ENCODE assay signal across 19 cellular contexts in the genomic region with DNA sequence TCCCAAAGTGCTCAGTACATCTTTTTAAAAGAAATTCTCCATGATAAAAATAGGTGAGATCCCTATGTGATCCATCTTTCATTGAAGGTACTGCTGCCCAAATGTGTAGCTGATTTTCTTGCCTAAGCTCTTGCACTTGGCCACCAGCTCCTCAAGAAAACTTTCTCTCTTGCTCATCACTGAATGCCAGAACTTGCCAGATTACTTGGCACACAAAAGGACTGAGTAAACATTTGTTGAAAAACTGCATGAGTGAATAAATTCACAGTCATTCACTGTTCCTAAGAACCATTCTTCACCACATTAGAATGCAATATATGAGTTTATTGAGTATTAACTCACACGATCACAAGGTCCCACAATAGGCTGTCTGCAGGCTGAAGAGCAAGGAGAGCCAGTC.
DNase-seq lines count a peak whose midpoint lies in the region; ATAC-seq and TF ChIP-seq lines count a peak whose summit lies in the region.
"Had no signal": no experiment of that assay in that cellular context is flagged by ENCODE, and none has a peak within 500 bp of the region (broad histone marks: within the 10 kb centered on the region; RNA-seq: fewer than 3 reads in every experiment).

No MANE protein-coding gene starts in this region.

- H4K20me1 ChIP-seq in PC-3 (ENCODE audit: low read length) (no peaks in the 10 kb centered on the region), osteoblast (ENCODE audit: insufficient read depth, low read length) (no peaks in the 10 kb centered on the region), Karpas-422 (ENCODE audit: insufficient read depth, low read depth, low read length) (no peaks in the 10 kb centered on the region)
- H4K20me1 ChIP-seq: BLaER1 had no signal

- BruUV-seq in PC-3 (replicated peaks; lab: Mats Ljungman, UMichigan) = no TSS peak

- intact Hi-C loops in PC-3 (cut with micrococcal nuclease) = loop anchor here (1.0 to 5.0 kb wide), 3 partner anchors 64 to 191 kb away; no protein-coding TSS in a partner anchor

- no peak overlapping the region for H2AFZ ChIP-seq in PC-3 (ENCODE audit: low read length)
- no peak overlapping the region for H2AFZ ChIP-seq in osteoblast (ENCODE audit: low read length)
- H2AFZ ChIP-seq in Karpas-422 (ENCODE audit: low read length) = no peak overlapping the region

- no peaks in the 10 kb centered on the region for H3K9me2 ChIP-seq in PC-3 (replicated peaks; ENCODE audit: low read length)
- H3K9me2 ChIP-seq in Karpas-422 (replicated peaks; ENCODE audit: insufficient read depth, low read length) = no peaks in the 10 kb centered on the region

- H3K9me3 ChIP-seq in PC-3 (ENCODE audit: low read length) (no peaks in the 10 kb centered on the region), osteoblast (ENCODE audit: low read depth, low read length) (no peaks in the 10 kb centered on the region), Karpas-422 (ENCODE audit: low read length) (no peaks in the 10 kb centered on the region)
- H3K9me3 ChIP-seq: ascending aorta, BLaER1 had no signal

- POLR2A ChIA-PET in PC-3 (lab: Charles Lee; ENCODE audit: unreplicated experiment) = no interaction called here

- H3K9ac ChIP-seq in PC-3 (ENCODE audit: low read length) (no peak overlapping the region), Karpas-422 (ENCODE audit: low read length) (no peak overlapping the region)
- H3K9ac ChIP-seq: BLaER1 had no signal

- H3F3A ChIP-seq in PC-3 (ENCODE audit: low read length, unreplicated experiment) = peaks cover 5% of the 10 kb centered on the region

- DNase-seq in GM03348 (ENCODE audit: low spot score) (peak; percentile 48), PC-3 (peak; percentile 95), epithelial cell of prostate (ENCODE audit: low read depth, low spot score) (peak; percentile 78), osteoblast (ENCODE audit: insufficient read length, low spot score, missing footprints) (peak; percentile 79), T-helper 1 cell (no peak), cortex of kidney (lab: John Stamatoyannopoulos, UW) (no peak), Karpas-422 (no peak)
- DNase-seq: activated CD8-positive, alpha-beta memory T cell treated with anti-CD3 and anti-CD28 coated beads, Interleukin-2, amount 50 U/mL, for 48 hours; activated naive CD4-positive, alpha-beta T cell; H9; NCI-H2029 treated with DMSO at 0.1 percent for 48 hours; NCI-H446 treated with DMSO at 0.1 percent for 48 hours; small intestine; stimulated activated CD4-positive, alpha-beta T cell treated with anti-CD3 and anti-CD28 coated beads, Interleukin-2, amount 100 ng/mL, for 48 hours; stimulated activated naive CD8-positive, alpha-beta T cell treated with anti-CD3 and anti-CD28 coated beads, Interleukin-15, amount 100 ng/mL, for 72 hours; trophoblast cell had no signal

- H3K4me3 ChIP-seq in PC-3 (ENCODE audit: low read length) = no peak overlapping the region
- no peak overlapping the region for H3K4me3 ChIP-seq in osteoblast (ENCODE audit: insufficient read depth, low read length)
- no peak overlapping the region for H3K4me3 ChIP-seq in Karpas-422 (ENCODE audit: low read length)
- H3K4me3 ChIP-seq: ascending aorta, BLaER1 had no signal

- H3K4me1 ChIP-seq in PC-3 (ENCODE audit: insufficient read depth, low read length) (peaks cover 47% of the 10 kb centered on the region), osteoblast (ENCODE audit: insufficient read depth, low read length) (peaks cover 48% of the 10 kb centered on the region), Karpas-422 (ENCODE audit: low read length) (peaks cover 9% of the 10 kb centered on the region)

- no peak for TF ChIP-seq CTCF in PC-3 (conservative IDR thresholded peaks at IDR 0.05; ENCODE audit: low read depth, low read length)
- TF ChIP-seq CTCF in osteoblast (IDR thresholded peaks at IDR 0.05; ENCODE audit: extremely low read depth, low read depth, low read length) = no peak

- H3K27ac ChIP-seq in PC-3 (ENCODE audit: low read length) = peak overlapping the region; percentile 65
- H3K27ac ChIP-seq in epithelial cell of prostate = peak overlapping the region; percentile 42
- H3K27ac ChIP-seq in osteoblast (ENCODE audit: low read depth, low read length) = peak overlapping the region; percentile 55
- no peak overlapping the region for H3K27ac ChIP-seq in Karpas-422 (ENCODE audit: low read length)
- H3K27ac ChIP-seq: ascending aorta, BLaER1 had no signal

- CTCF ChIA-PET in PC-3 (lab: Charles Lee) = interaction anchor here (1.5 kb wide), 1 partner anchor 64 kb away, joined by 3 read pairs; no protein-coding TSS in a partner anchor

- peak; percentile 49 for ATAC-seq in PC-3
- ATAC-seq in GM21447 (IDR thresholded peaks at IDR 0.05; ENCODE audit: unreplicated experiment) = no peak
- ATAC-seq: stimulated activated naive CD8-positive, alpha-beta T cell treated with anti-CD3 and anti-CD28 coated beads, Interleukin-15, amount 100 ng/mL, for 72 hours had no signal

- H3K27me3 ChIP-seq in PC-3 (ENCODE audit: low read length) (no peaks in the 10 kb centered on the region), osteoblast (ENCODE audit: insufficient read depth, low read length) (peaks cover 6% of the 10 kb centered on the region), Karpas-422 (ENCODE audit: low read length) (no peaks in the 10 kb centered on the region)
- H3K27me3 ChIP-seq: ascending aorta had no signal

- H3K36me3 ChIP-seq in PC-3 (ENCODE audit: low read depth, low read length) (no peaks in the 10 kb centered on the region), osteoblast (ENCODE audit: insufficient read depth, low read length) (no peaks in the 10 kb centered on the region), Karpas-422 (ENCODE audit: insufficient read depth, low read length) (no peaks in the 10 kb centered on the region)
- H3K36me3 ChIP-seq: ascending aorta, BLaER1 had no signal

- H3K79me2 ChIP-seq in PC-3 (ENCODE audit: low read length) = no peaks in the 10 kb centered on the region
- H3K79me2 ChIP-seq in osteoblast (ENCODE audit: insufficient read depth, low read length) = no peaks in the 10 kb centered on the region
- H3K79me2 ChIP-seq in Karpas-422 (ENCODE audit: low read length) = no peaks in the 10 kb centered on the region

- H3K4me2 ChIP-seq in PC-3 (ENCODE audit: low read length) (0 out of 2 replicates have a peak overlapping the region, but pooled peaks have one; percentile 9), osteoblast (ENCODE audit: insufficient read depth, low read length) (no peak overlapping the region), Karpas-422 (ENCODE audit: low read depth, low read length, poor library complexity, severe bottlenecking) (no peak overlapping the region)
- H3K4me2 ChIP-seq: BLaER1 had no signal

Comparison
In these comparisons a context has a peak if more than half of its experiments do, and no peak if none do; other contexts are left out.
1. DNase-seq: peak in GM03348 (single experiment), PC-3 (single experiment), epithelial cell of prostate (single experiment) and osteoblast (single experiment); none in T-helper 1 cell (0 of 5), cortex of kidney (single experiment) and Karpas-422 (single experiment).